ENCODE assay signal across 18 cellular contexts in genomic region chr2:3606028-3606369, GRCh38. TPM values are rescaled to one million over a fixed set of nuclear protein-coding genes. Genes with fewer than 3 reads are reported as not detected.
A peak's percentile ranks its signal among the peaks of the same experiment; 100 is the strongest.
DNase-seq lines count a peak whose midpoint lies in the region; ATAC-seq, FAIRE-seq and TF ChIP-seq lines count a peak whose summit lies in the region.
"Had no signal": no experiment of that assay in that cellular context is flagged by ENCODE, and none has a peak within 500 bp of the region (broad histone marks: within the 10 kb centered on the region; RNA-seq: fewer than 3 reads in every experiment).

No MANE protein-coding gene starts in this region.

- FAIRE-seq in HepG2 (lab: Jason Lieb, UNC): no peak
- FAIRE-seq: pancreas had no signal

- no peak for ATAC-seq in stimulated activated naive CD8-positive, alpha-beta T cell treated with anti-CD3 and anti-CD28 coated beads, Interleukin-15, Interleukin-2, amounts not matched to agents 100 U/mL and 50 U/mL, for 24 hours
- ATAC-seq in HepG2: peak; percentile 9
- ATAC-seq in GM19351 (IDR thresholded peaks at IDR 0.05; ENCODE audit: unreplicated experiment): no peak
- ATAC-seq: heart left ventricle had no signal

- H3K9me3 ChIP-seq in SJCRH30 (replicated peaks) (no peaks in the 10 kb centered on the region), HepG2 (ENCODE audit: low read length) (no peaks in the 10 kb centered on the region)
- H3K9me3 ChIP-seq: breast epithelium, heart left ventricle, pancreas had no signal

- peak overlapping the region; percentile 51 for H3K27ac ChIP-seq in SJCRH30
- peak overlapping the region; percentile 80 for H3K27ac ChIP-seq in HepG2 (ENCODE audit: extremely low read length, insufficient read depth, low read length)

- peaks cover 2% of the 10 kb centered on the region for H3K79me2 ChIP-seq in HepG2 (ENCODE audit: insufficient read depth, low read length)

- intact Hi-C loops in HepG2 (cut with micrococcal nuclease; ENCODE audit: unreplicated experiment): no loop called here

- H3K4me1 ChIP-seq in SJCRH30: no peaks in the 10 kb centered on the region
- H3K4me1 ChIP-seq in HepG2 (ENCODE audit: insufficient read depth, low read length): peaks cover 72% of the 10 kb centered on the region
- H3K4me1 ChIP-seq: breast epithelium, heart left ventricle, pancreas had no signal

- H3K4me2 ChIP-seq in HepG2 (ENCODE audit: low read depth, low read length): peak overlapping the region; percentile 64

- TF ChIP-seq POLR2A in HepG2 (IDR thresholded peaks at IDR 0.05; ENCODE audit: insufficient read depth in 1 of 2, low read depth in 2 of 2, low read length in 2 of 2): no peak

- TF ChIP-seq CTCF in HepG2 (CRISPR knock-in tag; IDR thresholded peaks at IDR 0.05): 0 out of 2 replicates have a peak, but pooled peaks have one; percentile 6

- no peaks in the 10 kb centered on the region for H4K20me1 ChIP-seq in HepG2 (ENCODE audit: insufficient read depth, low read length)

- H3K9ac ChIP-seq in HepG2 (ENCODE audit: insufficient read depth, low read depth, low read length): peak overlapping the region; percentile 76

- TF ChIP-seq RAD21 in HepG2 (CRISPR knock-in tag; IDR thresholded peaks at IDR 0.05): no peak

- H3K4me3 ChIP-seq in SJCRH30: peak overlapping the region; percentile 63
- H3K4me3 ChIP-seq in HepG2 (replicated peaks in 1 of 3; ENCODE audit: insufficient read depth in 1 of 3, low read depth in 2 of 3, low read length in 3 of 3): peak overlapping the region; percentile 47 to 62 (median 56)
- H3K4me3 ChIP-seq: heart left ventricle, pancreas had no signal

- H3K27me3 ChIP-seq in SJCRH30: no peaks in the 10 kb centered on the region; the same call in 1 of the 2 replicates
- H3K27me3 ChIP-seq in HepG2 (ENCODE audit: control insufficient read depth in 1 of 2, insufficient read depth in 2 of 2, low read length in 2 of 2): peaks cover 0 to 2% of the 10 kb centered on the region in 2 experiments; a peak in 2 of 5 replicates
- H3K27me3 ChIP-seq: breast epithelium, heart left ventricle, pancreas had no signal

- WGBS in HepG2 (ENCODE audit: low lambda C conversion rate): 68% methylated on average over 11 of the region's 11 CpGs

- H3K4me1 Mint-ChIP-seq in stimulated activated naive CD8-positive, alpha-beta T cell treated with anti-CD3 and anti-CD28 coated beads, Interleukin-15, Interleukin-2, amounts not matched to agents 100 ng/mL and 50 ng/mL, for 24 hours (ENCODE audit: low read depth): no peaks in the 10 kb centered on the region
- H3K4me1 Mint-ChIP-seq in immature natural killer cell: no peaks in the 10 kb centered on the region

- POLR2A ChIA-PET in HepG2 (lab: Yijun Ruan, JAX): interaction anchor here (1.0 to 6.1 kb wide), 11 partner anchors 15 to 226 kb away, joined by 3 to 60 read pairs (median 5); partner anchors contain the start of genes RNASEH1, RPS7 and TRAPPC12

- H3K36me3 ChIP-seq in SJCRH30 (no peaks in the 10 kb centered on the region), HepG2 (replicated peaks in 1 of 2; ENCODE audit: control insufficient read depth in 1 of 2, insufficient read depth in 2 of 2, low read length in 2 of 2) (no peaks in the 10 kb centered on the region)
- H3K36me3 ChIP-seq: breast epithelium, heart left ventricle, pancreas had no signal

- BruUV-seq in HepG2 (replicated peaks; lab: Mats Ljungman, UMichigan): no TSS peak

- DNase-seq in stimulated activated naive CD8-positive, alpha-beta T cell treated with anti-CD3 and anti-CD28 coated beads, Interleukin-15, Interleukin-2, amounts not matched to agents 100 U/mL and 50 U/mL, for 24 hours: no peak
- DNase-seq in SJCRH30 (no peak), HepG2 (ENCODE audit: low spot score) (no peak), RPMI8226 (no peak), immature natural killer cell (no peak), activated gamma-delta T cell (lab: John Stamatoyannopoulos, UW) (no peak)
- DNase-seq: DMS 273 treated with DMSO at 0.1 percent for 48 hours; HFFc6; NCI-H748 treated with DMSO at 0.1 percent for 48 hours; stimulated activated CD4-positive, alpha-beta T cell treated with anti-CD3 and anti-CD28 coated beads, Interleukin-12 subunit alpha, Interleukin-12 subunit beta, amount 100 ng/mL, for 4 hours had no signal

- no peaks in the 10 kb centered on the region for H3K36me3 Mint-ChIP-seq in stimulated activated naive CD8-positive, alpha-beta T cell treated with anti-CD3 and anti-CD28 coated beads, Interleukin-15, Interleukin-2, amounts not matched to agents 100 ng/mL and 50 ng/mL, for 24 hours (ENCODE audit: low read depth)
- H3K36me3 Mint-ChIP-seq in immature natural killer cell: no peaks in the 10 kb centered on the region

- H2AFZ ChIP-seq in HepG2 (ENCODE audit: low read length): no peak overlapping the region

- no peaks in the 10 kb centered on the region for H3K9me3 Mint-ChIP-seq in stimulated activated naive CD8-positive, alpha-beta T cell treated with anti-CD3 and anti-CD28 coated beads, Interleukin-15, Interleukin-2, amounts not matched to agents 100 ng/mL and 50 ng/mL, for 24 hours
- no peaks in the 10 kb centered on the region for H3K9me3 Mint-ChIP-seq in immature natural killer cell
- H3K9me3 Mint-ChIP-seq: activated CD4-positive, alpha-beta T cell treated with anti-CD3 and anti-CD28 coated beads, Interleukin-2, amount 10 ng/mL, durations not matched to agents 7 days and 5 days; HFFc6 had no signal

- CTCF ChIA-PET in HepG2 (lab: Yijun Ruan, JAX; ENCODE audit: low intra/inter-chr PET ratio, low total read pairs): no interaction called here

- H3K27ac Mint-ChIP-seq in stimulated activated naive CD8-positive, alpha-beta T cell treated with anti-CD3 and anti-CD28 coated beads, Interleukin-15, Interleukin-2, amounts not matched to agents 100 ng/mL and 50 ng/mL, for 24 hours: peak overlapping the region; percentile 76
- H3K27ac Mint-ChIP-seq in immature natural killer cell: peak overlapping the region in 2 of 6 donors; percentile 35 to 55
- H3K27ac Mint-ChIP-seq: activated CD4-positive, alpha-beta T cell treated with anti-CD3 and anti-CD28 coated beads, Interleukin-2, amount 10 ng/mL, durations not matched to agents 7 days and 5 days; HFFc6 had no signal

- no peaks in the 10 kb centered on the region for H3K27me3 Mint-ChIP-seq in stimulated activated naive CD8-positive, alpha-beta T cell treated with anti-CD3 and anti-CD28 coated beads, Interleukin-15, Interleukin-2, amounts not matched to agents 100 ng/mL and 50 ng/mL, for 24 hours
- peaks cover 0 to 12% (median 8%) of the 10 kb centered on the region in 3 donors for H3K27me3 Mint-ChIP-seq in immature natural killer cell (ENCODE audit: low read depth in 3 of 3)
- H3K27me3 Mint-ChIP-seq: activated CD4-positive, alpha-beta T cell treated with anti-CD3 and anti-CD28 coated beads, Interleukin-2, amount 10 ng/mL, durations not matched to agents 7 days and 5 days had no signal

- in situ Hi-C loops in HepG2 (cut with HindIII; ENCODE audit: extremely low pct_ligation_motif_present, low pct_unique_long_range_greater_than_20kb): no loop called here

- TF ChIP-seq EP300 in HepG2 (IDR thresholded peaks at IDR 0.05; ENCODE audit: low read depth in 2 of 2, low read length in 2 of 2) (no peak), HepG2 (CRISPR knock-in tag; IDR thresholded peaks at IDR 0.05; ENCODE audit: borderline replicate concordance) (no peak)

- peak overlapping the region; percentile 45 for H3K4me3 Mint-ChIP-seq in stimulated activated naive CD8-positive, alpha-beta T cell treated with anti-CD3 and anti-CD28 coated beads, Interleukin-15, Interleukin-2, amounts not matched to agents 100 ng/mL and 50 ng/mL, for 24 hours
- peak overlapping the region in 2 of 5 donors; percentile 57 to 75 for H3K4me3 Mint-ChIP-seq in immature natural killer cell
- H3K4me3 Mint-ChIP-seq: activated CD4-positive, alpha-beta T cell treated with anti-CD3 and anti-CD28 coated beads, Interleukin-2, amount 10 ng/mL, durations not matched to agents 7 days and 5 days; HFFc6 had no signal

RNA-seq across cellular contexts. Expression of gene COLEC11, which starts 11.1 kb away (rescaled TPM):
- total RNA-seq in SJCRH30 (2014; rRNA removed; shearing (Covaris generic)): 0.20 and 0.51 TPM in 2 replicates
- total RNA-seq in HepG2 (2016; rRNA removed; fragmentation: Illumina TruSeq; extraction: Trizol): 2.5 and 3.0 TPM in 2 replicates
- total RNA-seq in HepG2 (2016; cell fraction: cytosol; rRNA removed; fragmentation: Illumina TruSeq; extraction: Trizol; ENCODE audit: low read depth): 1.2 and 1.9 TPM in 2 replicates
- total RNA-seq in HepG2 (2016; cell fraction: insoluble cytoplasmic fraction; rRNA removed; fragmentation: Illumina TruSeq; extraction: Trizol): 2.5 and 3.0 TPM in 2 replicates
- total RNA-seq in HepG2 (2016; cell fraction: membrane; rRNA removed; fragmentation: Illumina TruSeq; extraction: Trizol): 2.2 and 2.3 TPM in 2 replicates
- 2.7 and 3.4 TPM in 2 replicates for total RNA-seq in HepG2 (2016; cell fraction: nucleus; rRNA removed; fragmentation: Illumina TruSeq; extraction: Trizol)
- polyA plus RNA-seq in HepG2 (2011; rRNA removed) (1.5 and 2.6 TPM in 2 replicates), immature natural killer cell (not detected)
- polyA plus RNA-seq in HepG2 (2011; cell fraction: cytosol; rRNA removed): 2.8 TPM in 2 replicates
- 4.0 and 4.6 TPM in 2 replicates for polyA plus RNA-seq in HepG2 (2011; cell fraction: nucleus; rRNA removed)
- polyA plus RNA-seq in HepG2 (2012): 1.6 and 1.9 TPM in 2 replicates
- 0.71 and 0.78 TPM in 2 replicates for polyA plus RNA-seq in HepG2 (2016; cell fraction: cytosol; fragmentation: Illumina TruSeq; extraction: Trizol; ENCODE audit: low read depth)
- 2.0 and 3.6 TPM in 2 replicates for polyA plus RNA-seq in HepG2 (2016; cell fraction: insoluble cytoplasmic fraction; fragmentation: Illumina TruSeq; extraction: Trizol; ENCODE audit: low read depth)
- polyA plus RNA-seq in HepG2 (2016; cell fraction: membrane; fragmentation: Illumina TruSeq; extraction: Trizol; ENCODE audit: low read depth): 1.5 TPM in 2 replicates
- polyA plus RNA-seq in HepG2 (2016; cell fraction: nucleus; fragmentation: Illumina TruSeq; extraction: Trizol; ENCODE audit: insufficient read depth, low read depth): 5.0 and 5.6 TPM in 2 replicates
- 1.8 TPM in 1 of 2 replicates, not detected in the other for polyA minus RNA-seq in HepG2 (2011; rRNA and poly(A)+ RNA removed; ENCODE audit: low replicate concordance)
- polyA minus RNA-seq in HepG2 (2011; cell fraction: cytosol; rRNA and poly(A)+ RNA removed): 0.69 and 1.3 TPM in 2 replicates
- polyA minus RNA-seq in HepG2 (2011; cell fraction: nucleus; rRNA and poly(A)+ RNA removed): 2.6 and 2.8 TPM in 2 replicates
- total RNA-seq: HFFc6 had no signal

RNA-seq across cellular contexts. Expression of gene RPS7, which starts 30.9 kb away (rescaled TPM):
- 3,864 and 4,028 TPM in 2 replicates for total RNA-seq in SJCRH30 (2014; rRNA removed; shearing (Covaris generic))
- total RNA-seq in HepG2 (2016; rRNA removed; fragmentation: Illumina TruSeq; extraction: Trizol): 3,686 and 4,415 TPM in 2 replicates
- total RNA-seq in HepG2 (2016; cell fraction: cytosol; rRNA removed; fragmentation: Illumina TruSeq; extraction: Trizol; ENCODE audit: low read depth): 5,456 and 6,100 TPM in 2 replicates
- total RNA-seq in HepG2 (2016; cell fraction: insoluble cytoplasmic fraction; rRNA removed; fragmentation: Illumina TruSeq; extraction: Trizol): 3,753 and 4,559 TPM in 2 replicates
- 7,013 and 7,026 TPM in 2 replicates for total RNA-seq in HepG2 (2016; cell fraction: membrane; rRNA removed; fragmentation: Illumina TruSeq; extraction: Trizol)
- total RNA-seq in HepG2 (2016; cell fraction: nucleus; rRNA removed; fragmentation: Illumina TruSeq; extraction: Trizol): 1,357 and 1,550 TPM in 2 replicates
- polyA plus RNA-seq in HepG2 (2011; rRNA removed) (3,283 and 4,040 TPM in 2 replicates), immature natural killer cell (1,000 to 10,000 TPM in 1 of 3 donors, 100 to 1,000 TPM in 2; 479 to 1,432 (median 642) TPM)
- 3,092 and 3,668 TPM in 2 replicates for polyA plus RNA-seq in HepG2 (2011; cell fraction: cytosol; rRNA removed)
- polyA plus RNA-seq in HepG2 (2011; cell fraction: nucleus; rRNA removed): 687 and 772 TPM in 2 replicates
- polyA plus RNA-seq in HepG2 (2012): 3,723 and 4,459 TPM in 2 replicates
- polyA plus RNA-seq in HepG2 (2016; cell fraction: cytosol; fragmentation: Illumina TruSeq; extraction: Trizol; ENCODE audit: low read depth): 5,030 and 5,352 TPM in 2 replicates
- 4,110 and 4,812 TPM in 2 replicates for polyA plus RNA-seq in HepG2 (2016; cell fraction: insoluble cytoplasmic fraction; fragmentation: Illumina TruSeq; extraction: Trizol; ENCODE audit: low read depth)
- 6,339 and 6,476 TPM in 2 replicates for polyA plus RNA-seq in HepG2 (2016; cell fraction: membrane; fragmentation: Illumina TruSeq; extraction: Trizol; ENCODE audit: low read depth)
- polyA plus RNA-seq in HepG2 (2016; cell fraction: nucleus; fragmentation: Illumina TruSeq; extraction: Trizol; ENCODE audit: insufficient read depth, low read depth): 2,377 and 2,486 TPM in 2 replicates
- 217 and 248 TPM in 2 replicates for polyA minus RNA-seq in HepG2 (2011; rRNA and poly(A)+ RNA removed; ENCODE audit: low replicate concordance)
- polyA minus RNA-seq in HepG2 (2011; cell fraction: cytosol; rRNA and poly(A)+ RNA removed): 598 and 688 TPM in 2 replicates
- polyA minus RNA-seq in HepG2 (2011; cell fraction: nucleus; rRNA and poly(A)+ RNA removed): 243 and 285 TPM in 2 replicates

RNA-seq across cellular contexts. Expression of gene RNASEH1, which starts 47.9 kb away (rescaled TPM):
- total RNA-seq in SJCRH30 (2014; rRNA removed; shearing (Covaris generic)): 43.0 and 43.9 TPM in 2 replicates
- 57.2 and 57.4 TPM in 2 replicates for total RNA-seq in HepG2 (2016; rRNA removed; fragmentation: Illumina TruSeq; extraction: Trizol)
- total RNA-seq in HepG2 (2016; cell fraction: cytosol; rRNA removed; fragmentation: Illumina TruSeq; extraction: Trizol; ENCODE audit: low read depth): 73.8 and 75.1 TPM in 2 replicates
- 56.9 and 57.3 TPM in 2 replicates for total RNA-seq in HepG2 (2016; cell fraction: insoluble cytoplasmic fraction; rRNA removed; fragmentation: Illumina TruSeq; extraction: Trizol)
- 90.4 and 92.3 TPM in 2 replicates for total RNA-seq in HepG2 (2016; cell fraction: membrane; rRNA removed; fragmentation: Illumina TruSeq; extraction: Trizol)
- 37.2 and 39.3 TPM in 2 replicates for total RNA-seq in HepG2 (2016; cell fraction: nucleus; rRNA removed; fragmentation: Illumina TruSeq; extraction: Trizol)
- polyA plus RNA-seq in HepG2 (2011; rRNA removed) (12.7 and 14.5 TPM in 2 replicates), immature natural killer cell (10 to 100 TPM; 26.6 to 43.2 (median 41.6) TPM)
- 12.8 and 14.0 TPM in 2 replicates for polyA plus RNA-seq in HepG2 (2011; cell fraction: cytosol; rRNA removed)
- polyA plus RNA-seq in HepG2 (2011; cell fraction: nucleus; rRNA removed): 10.4 and 11.6 TPM in 2 replicates
- 21.0 and 21.2 TPM in 2 replicates for polyA plus RNA-seq in HepG2 (2012)
- 75.3 and 82.0 TPM in 2 replicates for polyA plus RNA-seq in HepG2 (2016; cell fraction: cytosol; fragmentation: Illumina TruSeq; extraction: Trizol; ENCODE audit: low read depth)
- polyA plus RNA-seq in HepG2 (2016; cell fraction: insoluble cytoplasmic fraction; fragmentation: Illumina TruSeq; extraction: Trizol; ENCODE audit: low read depth): 46.3 and 47.8 TPM in 2 replicates
- 68.9 and 69.5 TPM in 2 replicates for polyA plus RNA-seq in HepG2 (2016; cell fraction: membrane; fragmentation: Illumina TruSeq; extraction: Trizol; ENCODE audit: low read depth)
- polyA plus RNA-seq in HepG2 (2016; cell fraction: nucleus; fragmentation: Illumina TruSeq; extraction: Trizol; ENCODE audit: insufficient read depth, low read depth): 43.7 and 45.2 TPM in 2 replicates
- 10.4 and 15.6 TPM in 2 replicates for polyA minus RNA-seq in HepG2 (2011; rRNA and poly(A)+ RNA removed; ENCODE audit: low replicate concordance)
- 11.1 and 12.0 TPM in 2 replicates for polyA minus RNA-seq in HepG2 (2011; cell fraction: cytosol; rRNA and poly(A)+ RNA removed)
- 17.3 and 19.1 TPM in 2 replicates for polyA minus RNA-seq in HepG2 (2011; cell fraction: nucleus; rRNA and poly(A)+ RNA removed)

RNA-seq across cellular contexts. Expression of gene ALLC, which starts 52.0 kb away (rescaled TPM):
- total RNA-seq in SJCRH30 (2014; rRNA removed; shearing (Covaris generic)): not detected in 2 replicates
- 0.11 TPM in 1 of 2 replicates, not detected in the other for total RNA-seq in HepG2 (2016; rRNA removed; fragmentation: Illumina TruSeq; extraction: Trizol)
- total RNA-seq in HepG2 (2016; cell fraction: cytosol; rRNA removed; fragmentation: Illumina TruSeq; extraction: Trizol; ENCODE audit: low read depth): 0.20 TPM in 1 of 2 replicates, not detected in the other
- 0.19 TPM in 1 of 2 replicates, not detected in the other for total RNA-seq in HepG2 (2016; cell fraction: insoluble cytoplasmic fraction; rRNA removed; fragmentation: Illumina TruSeq; extraction: Trizol)
- total RNA-seq in HepG2 (2016; cell fraction: membrane; rRNA removed; fragmentation: Illumina TruSeq; extraction: Trizol): 0.14 TPM in 1 of 2 replicates, not detected in the other
- 0.25 and 0.43 TPM in 2 replicates for total RNA-seq in HepG2 (2016; cell fraction: nucleus; rRNA removed; fragmentation: Illumina TruSeq; extraction: Trizol)
- polyA plus RNA-seq in HepG2 (2011; rRNA removed): 0.04 and 0.08 TPM in 2 replicates
- polyA plus RNA-seq in HepG2 (2011; cell fraction: cytosol; rRNA removed): 0.03 TPM in 1 of 2 replicates, not detected in the other
- polyA plus RNA-seq in HepG2 (2011; cell fraction: nucleus; rRNA removed): 0.07 and 0.16 TPM in 2 replicates
- polyA plus RNA-seq in HepG2 (2012): not detected in 2 replicates
- not detected in 2 replicates for polyA plus RNA-seq in HepG2 (2016; cell fraction: cytosol; fragmentation: Illumina TruSeq; extraction: Trizol; ENCODE audit: low read depth)
- 0.25 TPM in 1 of 2 replicates, not detected in the other for polyA plus RNA-seq in HepG2 (2016; cell fraction: insoluble cytoplasmic fraction; fragmentation: Illumina TruSeq; extraction: Trizol; ENCODE audit: low read depth)
- polyA plus RNA-seq in HepG2 (2016; cell fraction: membrane; fragmentation: Illumina TruSeq; extraction: Trizol; ENCODE audit: low read depth): 0.08 TPM in 1 of 2 replicates, not detected in the other
- polyA plus RNA-seq in HepG2 (2016; cell fraction: nucleus; fragmentation: Illumina TruSeq; extraction: Trizol; ENCODE audit: insufficient read depth, low read depth): 0.92 and 1.3 TPM in 2 replicates
- not detected in 2 replicates for polyA minus RNA-seq in HepG2 (2011; rRNA and poly(A)+ RNA removed; ENCODE audit: low replicate concordance)
- not detected in 2 replicates for polyA minus RNA-seq in HepG2 (2011; cell fraction: cytosol; rRNA and poly(A)+ RNA removed)
- 0.39 TPM in 1 of 2 replicates, not detected in the other for polyA minus RNA-seq in HepG2 (2011; cell fraction: nucleus; rRNA and poly(A)+ RNA removed)
- polyA plus RNA-seq in immature natural killer cell: not detected
- total RNA-seq: activated CD4-positive, alpha-beta T cell treated with anti-CD3 and anti-CD28 coated beads, Interleukin-2, amount 10 ng/mL, durations not matched to agents 7 days and 5 days; heart left ventricle; HFFc6; pancreas; subcutaneous adipose tissue had no signal
- polyA plus RNA-seq: BJ, heart left ventricle had no signal
